8 cellular contexts compared by ENCODE assay signal in genomic region chr1:100834779-100835645, GRCh38. TPM values are rescaled to one million over a fixed set of nuclear protein-coding genes. Genes with fewer than 3 reads are reported as not detected.
DNase-seq lines count a peak whose midpoint lies in the region; ATAC-seq and TF ChIP-seq lines count a peak whose summit lies in the region.

No MANE protein-coding gene starts in this region.

- DNase-seq in DMS 273 treated with DMSO at 0.1 percent for 48 hours (lab: John Stamatoyannopoulos, UW): peak; percentile 6
- peak; percentile 38 for DNase-seq in NB4 (ENCODE audit: low read depth)
- no peak for DNase-seq in epithelial cell of esophagus (ENCODE audit: low read depth)
- DNase-seq in activated CD8-positive, alpha-beta memory T cell treated with anti-CD3 and anti-CD28 coated beads for 24 hours: no peak
- DNase-seq in OCI-M2 (lab: John Stamatoyannopoulos, UW; ENCODE audit: unreplicated experiment): no peak
- DNase-seq in activated T-helper 2 cell treated with anti-CD3 and anti-CD28 coated beads, Interferon-gamma antibody, Interleukin-2, Interleukin-4, amounts not matched to agents 10 μg/mL and 5 μg/mL and 100 μg/mL, durations not matched to agents 14 hours and 24 hours and 36 hours (ENCODE audit: low spot score): no peak

- H3K36me3 Mint-ChIP-seq in activated T-helper 2 cell treated with anti-CD3 and anti-CD28 coated beads, Interferon-gamma antibody, Interleukin-2, Interleukin-4, amounts not matched to agents 10 μg/mL and 5 μg/mL and 100 μg/mL, durations not matched to agents 14 hours and 24 hours and 36 hours (ENCODE audit: low read depth): no peaks in the 10 kb centered on the region

- intact Hi-C loops in activated T-helper 2 cell treated with anti-CD3 and anti-CD28 coated beads, Interferon-gamma antibody, Interleukin-2, Interleukin-4, amounts not matched to agents 10 μg/mL and 5 μg/mL and 100 μg/mL, durations not matched to agents 14 hours and 24 hours and 36 hours (cut with micrococcal nuclease): no loop called here

- no peak overlapping the region for H3K4me3 Mint-ChIP-seq in activated T-helper 2 cell treated with anti-CD3 and anti-CD28 coated beads, Interferon-gamma antibody, Interleukin-2, Interleukin-4, amounts not matched to agents 10 μg/mL and 5 μg/mL and 100 μg/mL, durations not matched to agents 14 hours and 24 hours and 36 hours (ENCODE audit: low read depth)

- peaks cover under 1% of the 10 kb centered on the region for H3K4me1 Mint-ChIP-seq in activated T-helper 2 cell treated with anti-CD3 and anti-CD28 coated beads, Interferon-gamma antibody, Interleukin-2, Interleukin-4, amounts not matched to agents 10 μg/mL and 5 μg/mL and 100 μg/mL, durations not matched to agents 14 hours and 24 hours and 36 hours (ENCODE audit: low read depth)

- no peaks in the 10 kb centered on the region for H3K9me3 Mint-ChIP-seq in activated T-helper 2 cell treated with anti-CD3 and anti-CD28 coated beads, Interferon-gamma antibody, Interleukin-2, Interleukin-4, amounts not matched to agents 10 μg/mL and 5 μg/mL and 100 μg/mL, durations not matched to agents 14 hours and 24 hours and 36 hours

- H3K27me3 Mint-ChIP-seq in activated T-helper 2 cell treated with anti-CD3 and anti-CD28 coated beads, Interferon-gamma antibody, Interleukin-2, Interleukin-4, amounts not matched to agents 10 μg/mL and 5 μg/mL and 100 μg/mL, durations not matched to agents 14 hours and 24 hours and 36 hours (ENCODE audit: low read depth): peaks cover 19% of the 10 kb centered on the region

- ATAC-seq in GM19395 (IDR thresholded peaks at IDR 0.05; ENCODE audit: unreplicated experiment) (peak; percentile 55), HG03045 (IDR thresholded peaks at IDR 0.05; ENCODE audit: unreplicated experiment) (no peak)

- no peak for TF ChIP-seq POLR2A in NB4 (IDR thresholded peaks at IDR 0.05; ENCODE audit: extremely low read depth, insufficient read length)

- TF ChIP-seq CTCF in NB4 (IDR thresholded peaks at IDR 0.05; ENCODE audit: low read depth, low read length) (peak; percentile 41), epithelial cell of esophagus (IDR thresholded peaks at IDR 0.05; ENCODE audit: insufficient read depth, low read depth, low read length, missing control alignments) (peak; percentile 32)

- no peak overlapping the region for H3K27ac Mint-ChIP-seq in activated T-helper 2 cell treated with anti-CD3 and anti-CD28 coated beads, Interferon-gamma antibody, Interleukin-2, Interleukin-4, amounts not matched to agents 10 μg/mL and 5 μg/mL and 100 μg/mL, durations not matched to agents 14 hours and 24 hours and 36 hours

- H3K4me3 ChIP-seq in NB4 (ENCODE audit: low read depth, low read length) (no peak overlapping the region), epithelial cell of esophagus (ENCODE audit: low read length) (no peak overlapping the region)

RNA-seq across cellular contexts. Expression of gene EXTL2, which starts 59.6 kb away (rescaled TPM):
- total RNA-seq in activated T-helper 2 cell treated with anti-CD3 and anti-CD28 coated beads, Interferon-gamma antibody, Interleukin-2, Interleukin-4, amounts not matched to agents 10 μg/mL and 5 μg/mL and 100 μg/mL, durations not matched to agents 14 hours and 24 hours and 36 hours: 3.4 and 3.8 TPM in 2 replicates

Comparison
In these comparisons a context has a peak if more than half of its experiments do, and no peak if none do; other contexts are left out.
1. DNase-seq: peak in DMS 273 treated with DMSO at 0.1 percent for 48 hours (single experiment) and NB4 (single experiment); none in epithelial cell of esophagus (single experiment), activated CD8-positive, alpha-beta memory T cell treated with anti-CD3 and anti-CD28 coated beads for 24 hours (single experiment), OCI-M2 (single experiment) and activated T-helper 2 cell treated with anti-CD3 and anti-CD28 coated beads, Interferon-gamma antibody, Interleukin-2, Interleukin-4, amounts not matched to agents 10 μg/mL and 5 μg/mL and 100 μg/mL, durations not matched to agents 14 hours and 24 hours and 36 hours (single experiment).